Comparison of ENCODE assay signal across 8 cellular contexts in the genomic region with DNA sequence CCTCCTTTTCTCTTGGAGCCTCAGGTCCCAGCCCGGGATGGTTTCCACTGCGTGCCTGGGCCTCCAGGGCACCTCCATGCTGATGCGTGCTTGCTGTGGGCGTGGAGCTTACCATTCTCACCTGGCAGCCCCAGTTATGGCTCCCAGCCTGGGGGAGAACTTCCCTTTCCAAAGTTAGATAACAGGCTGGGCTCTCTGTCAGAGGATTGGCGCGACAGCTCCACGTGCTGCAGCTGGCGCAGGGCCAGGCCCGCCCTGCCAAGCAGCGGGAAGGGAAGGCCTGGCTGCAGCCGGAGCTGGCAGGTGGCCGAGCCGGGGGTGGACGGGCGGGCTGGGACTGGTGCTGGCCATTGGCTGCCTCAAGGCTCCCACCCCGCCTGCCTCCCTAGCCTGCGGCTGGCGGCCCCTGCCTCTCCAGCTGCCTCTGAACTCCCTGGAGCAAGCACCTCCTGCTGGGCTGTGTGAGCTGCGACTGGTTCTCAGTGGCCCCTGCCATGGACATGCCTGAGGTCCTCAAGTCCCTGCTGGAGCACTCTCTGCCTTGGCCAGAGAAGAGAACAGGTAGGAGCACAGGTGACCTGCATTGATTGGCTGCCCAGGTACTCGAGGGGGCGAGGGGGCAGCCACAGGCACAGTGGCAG. TPM values are rescaled to one million over a fixed set of nuclear protein-coding genes. Genes with fewer than 3 reads are reported as not detected.
A peak's percentile ranks its signal among the peaks of the same experiment; 100 is the strongest.
DNase-seq lines count a peak whose midpoint lies in the region; ATAC-seq and TF ChIP-seq lines count a peak whose summit lies in the region.

No MANE protein-coding gene starts in this region.

- peaks cover 2% of the 10 kb centered on the region for H3K27me3 Mint-ChIP-seq in endothelial cell (ENCODE audit: unreplicated experiment)

- no peak overlapping the region for H3K4me3 Mint-ChIP-seq in endothelial cell (ENCODE audit: unreplicated experiment)

- H3K4me1 Mint-ChIP-seq in endothelial cell (ENCODE audit: unreplicated experiment) = no peaks in the 10 kb centered on the region

- peak; percentile 52 for DNase-seq in DMS79 (lab: John Stamatoyannopoulos, UW)
- DNase-seq in NCI-H1048 (lab: John Stamatoyannopoulos, UW) = peak; percentile 62
- peak; percentile 67 for DNase-seq in SK-MEL-5 (ENCODE audit: low read depth, low spot score)
- DNase-seq in lower lobe of right lung = peak; percentile 97
- peak; percentile 97 for DNase-seq in superior temporal gyrus (ENCODE audit: extremely low spot score)
- DNase-seq in endothelial cell (ENCODE audit: low spot score) = no peak
- no peak for DNase-seq in KG1 (lab: John Stamatoyannopoulos, UW)

- no peaks in the 10 kb centered on the region for H3K27me3 ChIP-seq in duodenal mucosa (ENCODE audit: control insufficient read depth in 1 of 2, insufficient read depth in 2 of 2, low read length in 2 of 2)
- H3K27me3 ChIP-seq in lower lobe of right lung (ENCODE audit: low read depth) = no peaks in the 10 kb centered on the region

- no peaks in the 10 kb centered on the region for H3K9me3 Mint-ChIP-seq in endothelial cell (ENCODE audit: unreplicated experiment)

- intact Hi-C loops in lower lobe of right lung (cut with DNase I) = no loop called here

- no peaks in the 10 kb centered on the region for H3K36me3 Mint-ChIP-seq in endothelial cell (ENCODE audit: low read depth, unreplicated experiment)

- H3K36me3 ChIP-seq in duodenal mucosa (ENCODE audit: control insufficient read depth in 1 of 2, insufficient read depth in 2 of 2, low read length in 2 of 2) (no peaks in the 10 kb centered on the region), lower lobe of right lung (no peaks in the 10 kb centered on the region)

- H3K4me3 ChIP-seq in duodenal mucosa (ENCODE audit: low read depth in 1 of 2, low read length in 2 of 2) (peak overlapping the region; percentile 56 to 66), lower lobe of right lung (peak overlapping the region; percentile 70)

- H3K4me1 ChIP-seq in duodenal mucosa (ENCODE audit: control insufficient read depth in 1 of 2, insufficient read depth in 2 of 2, low read length in 2 of 2) = peaks cover 28 to 32% of the 10 kb centered on the region in 2 donors
- H3K4me1 ChIP-seq in lower lobe of right lung = peaks cover 43% of the 10 kb centered on the region

- in situ Hi-C loops in SK-MEL-5 (cut with HindIII; ENCODE audit: low pct_unique_long_range_greater_than_20kb, low sequenced_read_pairs) = no loop called here

- H3K27ac ChIP-seq in duodenal mucosa (ENCODE audit: low read depth, low read length) = peak overlapping the region; percentile 39
- H3K27ac ChIP-seq in lower lobe of right lung = peak overlapping the region; percentile 86

- H3K9me3 ChIP-seq in duodenal mucosa (ENCODE audit: control insufficient read depth in 1 of 2, low read length in 2 of 2) (no peaks in the 10 kb centered on the region), lower lobe of right lung (no peaks in the 10 kb centered on the region)

- ATAC-seq in lower lobe of right lung = peak; percentile 92 to 95

- H3K9ac ChIP-seq in duodenal mucosa (ENCODE audit: low read depth in 1 of 2, low read length in 2 of 2) = peak overlapping the region; percentile 50 to 52

- TF ChIP-seq CTCF in lower lobe of right lung (IDR thresholded peaks at IDR 0.05) (peak; percentile 39), endothelial cell (IDR thresholded peaks at IDR 0.05; ENCODE audit: unreplicated experiment) (no peak)

- no peak overlapping the region for H3K27ac Mint-ChIP-seq in endothelial cell (ENCODE audit: unreplicated experiment)

RNA-seq across cellular contexts. Expression of gene TEF, which starts 14.6 kb away (rescaled TPM):
- total RNA-seq in SK-MEL-5 (2014; rRNA removed; shearing (Covaris generic)) = 4.9 and 6.9 TPM in 2 replicates
- 5.4 and 10.7 TPM in 2 replicates for polyA plus RNA-seq in SK-MEL-5 (2015; cell fraction: cytosol; rRNA removed)
- polyA plus RNA-seq in SK-MEL-5 (2015; cell fraction: nucleus; rRNA removed) = 6.4 and 7.8 TPM in 2 replicates
- total RNA-seq in lower lobe of right lung (29.7 TPM), endothelial cell (ENCODE audit: unreplicated experiment) (6.6 TPM)

Comparison
In these comparisons a context has a peak if more than half of its experiments do, and no peak if none do; other contexts are left out.
1. DNase-seq: peak in DMS79 (single experiment), NCI-H1048 (single experiment), SK-MEL-5 (single experiment), lower lobe of right lung (single experiment) and superior temporal gyrus (single experiment); none in endothelial cell (single experiment) and KG1 (single experiment).